9 cellular contexts compared by ENCODE assay signal in genomic region chr6:116087437-116088027, GRCh38. TPM values are rescaled to one million over a fixed set of nuclear protein-coding genes. Genes with fewer than 3 reads are reported as not detected.
DNase-seq lines count a peak whose midpoint lies in the region; ATAC-seq and FAIRE-seq lines count a peak whose summit lies in the region.
"Had no signal": no experiment of that assay in that cellular context is flagged by ENCODE, and none has a peak within 500 bp of the region (broad histone marks: within the 10 kb centered on the region; RNA-seq: fewer than 3 reads in every experiment).

No MANE protein-coding gene starts in this region.

- no peak for FAIRE-seq in small intestine (lab: Jason Lieb, UNC)

- H3K4me3 ChIP-seq in small intestine (ENCODE audit: low read depth in 1 of 2, low read length in 2 of 2): no peak overlapping the region
- H3K4me3 ChIP-seq in effector memory CD4-positive, alpha-beta T cell (ENCODE audit: insufficient read depth, low read depth, low read length, poor library complexity, severe bottlenecking): no peak overlapping the region

- no peak overlapping the region for H3K4me3 Mint-ChIP-seq in activated CD4-positive, alpha-beta memory T cell treated with anti-CD3 and anti-CD28 coated beads, Interleukin-2, amount 10 ng/mL, durations not matched to agents 7 days and 5 days

- H3K9me3 ChIP-seq in small intestine (ENCODE audit: control insufficient read depth, low read depth): no peaks in the 10 kb centered on the region
- no peaks in the 10 kb centered on the region for H3K9me3 ChIP-seq in effector memory CD4-positive, alpha-beta T cell (ENCODE audit: control insufficient read depth, low read length)

- H3K36me3 Mint-ChIP-seq in activated CD4-positive, alpha-beta memory T cell treated with anti-CD3 and anti-CD28 coated beads, Interleukin-2, amount 10 ng/mL, durations not matched to agents 7 days and 5 days (ENCODE audit: low read depth): no peaks in the 10 kb centered on the region

- ATAC-seq in GM18870 (IDR thresholded peaks at IDR 0.05; ENCODE audit: unreplicated experiment): peak; percentile 96
- peak; percentile 97 for ATAC-seq in HG02642 (IDR thresholded peaks at IDR 0.05; ENCODE audit: poor library complexity, unreplicated experiment)

- no peaks in the 10 kb centered on the region for H3K27me3 ChIP-seq in small intestine (ENCODE audit: control insufficient read depth in 2 of 2, insufficient read depth in 2 of 2, low read length in 2 of 2)
- no peaks in the 10 kb centered on the region for H3K27me3 ChIP-seq in effector memory CD4-positive, alpha-beta T cell (replicated peaks; ENCODE audit: control insufficient read depth, insufficient read depth, low read length, poor library complexity, severe bottlenecking)

- no peaks in the 10 kb centered on the region for H3K4me1 ChIP-seq in small intestine (ENCODE audit: control insufficient read depth in 2 of 2, insufficient read depth in 1 of 2, low read depth in 1 of 2, low read length in 1 of 2)
- H3K4me1 ChIP-seq in effector memory CD4-positive, alpha-beta T cell (ENCODE audit: control insufficient read depth, insufficient read depth, low read length, poor library complexity, severe bottlenecking): no peaks in the 10 kb centered on the region

- peaks cover 12% of the 10 kb centered on the region for H3K27me3 Mint-ChIP-seq in activated CD4-positive, alpha-beta memory T cell treated with anti-CD3 and anti-CD28 coated beads, Interleukin-2, amount 10 ng/mL, durations not matched to agents 7 days and 5 days

- no peak overlapping the region for H3K27ac Mint-ChIP-seq in activated CD4-positive, alpha-beta memory T cell treated with anti-CD3 and anti-CD28 coated beads, Interleukin-2, amount 10 ng/mL, durations not matched to agents 7 days and 5 days

- H3K9me3 Mint-ChIP-seq in activated CD4-positive, alpha-beta memory T cell treated with anti-CD3 and anti-CD28 coated beads, Interleukin-2, amount 10 ng/mL, durations not matched to agents 7 days and 5 days: no peaks in the 10 kb centered on the region

- CTCF ChIA-PET in activated CD4-positive, alpha-beta memory T cell treated with anti-CD3 and anti-CD28 coated beads, Interleukin-2, amount 10 ng/mL, durations not matched to agents 7 days and 5 days (lab: Charles Lee): interaction anchor here (1.5 kb wide), 1 partner anchor 13 kb away, joined by 3 read pairs; the partner anchor contains the start of gene NT5DC1

- DNase-seq in NCI-H524 treated with DMSO at 0.1 percent for 48 hours (lab: John Stamatoyannopoulos, UW) (peak; percentile 69), myocyte (ENCODE audit: low read depth) (peak; percentile 32), small intestine (no peak)
- DNase-seq in stimulated activated CD4-positive, alpha-beta T cell treated with anti-CD3 and anti-CD28 coated beads, Interleukin-4, amount 100 ng/mL, for 1 hour: no peak
- DNase-seq in effector memory CD4-positive, alpha-beta T cell: no peak
- no peak for DNase-seq in activated CD4-positive, alpha-beta memory T cell treated with anti-CD3 and anti-CD28 coated beads, Interleukin-2, amount 10 ng/mL, durations not matched to agents 7 days and 5 days
- DNase-seq: activated naive CD4-positive, alpha-beta T cell treated with anti-CD3 and anti-CD28 coated beads, Interleukin-2, amount 50 U/mL, for 16 hours had no signal

- WGBS in small intestine, 3 donors: 64 to 78% (median 68%) methylated on average over 4 of the region's 4 CpGs

- no peak overlapping the region for H3K27ac ChIP-seq in small intestine (ENCODE audit: low read depth in 1 of 2, low read length in 1 of 2)
- H3K27ac ChIP-seq in effector memory CD4-positive, alpha-beta T cell (ENCODE audit: insufficient read depth, low read length, poor library complexity, severe bottlenecking): no peak overlapping the region

- no peaks in the 10 kb centered on the region for H3K36me3 ChIP-seq in small intestine (ENCODE audit: control insufficient read depth in 2 of 2, insufficient read depth in 2 of 2, low read length in 2 of 2)
- H3K36me3 ChIP-seq in effector memory CD4-positive, alpha-beta T cell (ENCODE audit: control insufficient read depth, insufficient read depth, low read length): no peaks in the 10 kb centered on the region

- POLR2A ChIA-PET in activated CD4-positive, alpha-beta memory T cell treated with anti-CD3 and anti-CD28 coated beads, Interleukin-2, amount 10 ng/mL, durations not matched to agents 7 days and 5 days (lab: Charles Lee): interaction anchor here (1.2 to 4.7 kb wide), 2 partner anchors 14 to 15 kb away, joined by 4 to 15 read pairs; partner anchors contain the start of gene NT5DC1

- peaks cover 16% of the 10 kb centered on the region for H3K4me1 Mint-ChIP-seq in activated CD4-positive, alpha-beta memory T cell treated with anti-CD3 and anti-CD28 coated beads, Interleukin-2, amount 10 ng/mL, durations not matched to agents 7 days and 5 days

RNA-seq across cellular contexts. Expression of gene NT5DC1, which starts 13.1 kb away (rescaled TPM):
- 13.1 and 13.2 TPM in 2 replicates for total RNA-seq in myocyte
- 19.1 TPM for polyA plus RNA-seq in myocyte (2012)
- 10 to 100 TPM; 18.4 to 28.6 (median 20.8) TPM for polyA plus RNA-seq in small intestine
- total RNA-seq in activated CD4-positive, alpha-beta memory T cell treated with anti-CD3 and anti-CD28 coated beads, Interleukin-2, amount 10 ng/mL, durations not matched to agents 7 days and 5 days: 10 to 100 TPM; 48.3 to 49.4 TPM

RNA-seq across cellular contexts. Expression of gene FRK, which starts 26.8 kb away (rescaled TPM):
- 8.9 and 10.1 TPM in 2 replicates for total RNA-seq in myocyte
- 1.9 TPM for polyA plus RNA-seq in myocyte (2012)
- 1 to 10 TPM; 2.9 to 6.7 (median 4.9) TPM for polyA plus RNA-seq in small intestine
- under 1 TPM in 1 of 2 experiments, not detected in 1; 0.03 TPM for total RNA-seq in activated CD4-positive, alpha-beta memory T cell treated with anti-CD3 and anti-CD28 coated beads, Interleukin-2, amount 10 ng/mL, durations not matched to agents 7 days and 5 days

RNA-seq across cellular contexts. Expression of gene COL10A1, which starts 38.4 kb away (rescaled TPM):
- 1.9 and 2.8 TPM in 2 replicates for total RNA-seq in myocyte
- polyA plus RNA-seq in myocyte (2012): 18.3 TPM
- not detected for polyA plus RNA-seq in small intestine
- total RNA-seq in activated CD4-positive, alpha-beta memory T cell treated with anti-CD3 and anti-CD28 coated beads, Interleukin-2, amount 10 ng/mL, durations not matched to agents 7 days and 5 days: not detected

Comparison
In these comparisons a context has a peak if more than half of its experiments do, and no peak if none do; other contexts are left out.
1. DNase-seq: peak in NCI-H524 treated with DMSO at 0.1 percent for 48 hours (single experiment) and myocyte (single experiment); none in small intestine (single experiment), stimulated activated CD4-positive, alpha-beta T cell treated with anti-CD3 and anti-CD28 coated beads, Interleukin-4, amount 100 ng/mL, for 1 hour (single experiment), effector memory CD4-positive, alpha-beta T cell (0 of 3) and activated CD4-positive, alpha-beta memory T cell treated with anti-CD3 and anti-CD28 coated beads, Interleukin-2, amount 10 ng/mL, durations not matched to agents 7 days and 5 days (single experiment).